1 cellular context compared by ENCODE assay signal in the genomic region with DNA sequence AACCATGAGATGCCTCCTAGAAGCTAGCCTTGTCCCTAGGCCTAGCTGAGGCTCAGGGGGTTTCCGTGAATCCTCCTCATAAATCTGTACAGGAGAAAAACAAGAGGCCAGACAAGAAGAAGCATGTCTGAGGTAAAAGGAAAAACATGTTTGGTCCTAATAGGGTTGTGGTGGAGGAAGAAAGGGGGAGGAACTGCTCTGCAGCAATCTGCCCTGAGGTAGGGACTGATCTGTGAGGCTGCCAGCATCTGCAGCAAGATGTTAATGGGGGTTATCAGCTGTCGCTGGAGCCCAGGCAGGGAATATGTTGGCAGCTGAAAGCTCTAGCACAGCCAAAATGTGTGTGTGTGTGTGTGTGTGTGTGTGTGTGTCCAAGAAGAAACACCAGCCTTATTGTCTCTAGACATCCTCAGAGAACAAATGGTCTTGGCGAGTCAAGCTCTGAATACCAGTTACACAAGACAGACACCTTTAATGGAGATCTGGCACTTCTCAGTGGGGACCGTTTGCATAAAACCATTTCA.
TF ChIP-seq lines count a peak whose summit lies in the region.

No MANE protein-coding gene starts in this region.

TF ChIP-seq in SK-N-SH, 30 proteins besides CTCF, POLR2A, EP300 and RAD21 (continued from another document):
- no peak for TF ChIP-seq MEF2A (IDR thresholded peaks at IDR 0.05; ENCODE audit: borderline replicate concordance, low read depth)
- TF ChIP-seq, protein P1, sequence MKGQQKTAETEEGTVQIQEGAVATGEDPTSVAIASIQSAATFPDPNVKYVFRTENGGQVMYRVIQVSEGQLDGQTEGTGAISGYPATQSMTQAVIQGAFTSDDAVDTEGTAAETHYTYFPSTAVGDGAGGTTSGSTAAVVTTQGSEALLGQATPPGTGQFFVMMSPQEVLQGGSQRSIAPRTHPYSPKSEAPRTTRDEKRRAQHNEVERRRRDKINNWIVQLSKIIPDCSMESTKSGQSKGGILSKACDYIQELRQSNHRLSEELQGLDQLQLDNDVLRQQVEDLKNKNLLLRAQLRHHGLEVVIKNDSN (IDR thresholded peaks at IDR 0.05; ENCODE audit: borderline replicate concordance, low read depth): no peak
- TF ChIP-seq FOSL2 (IDR thresholded peaks at IDR 0.05; ENCODE audit: borderline replicate concordance, low read depth): no peak
- TF ChIP-seq, protein P2, sequence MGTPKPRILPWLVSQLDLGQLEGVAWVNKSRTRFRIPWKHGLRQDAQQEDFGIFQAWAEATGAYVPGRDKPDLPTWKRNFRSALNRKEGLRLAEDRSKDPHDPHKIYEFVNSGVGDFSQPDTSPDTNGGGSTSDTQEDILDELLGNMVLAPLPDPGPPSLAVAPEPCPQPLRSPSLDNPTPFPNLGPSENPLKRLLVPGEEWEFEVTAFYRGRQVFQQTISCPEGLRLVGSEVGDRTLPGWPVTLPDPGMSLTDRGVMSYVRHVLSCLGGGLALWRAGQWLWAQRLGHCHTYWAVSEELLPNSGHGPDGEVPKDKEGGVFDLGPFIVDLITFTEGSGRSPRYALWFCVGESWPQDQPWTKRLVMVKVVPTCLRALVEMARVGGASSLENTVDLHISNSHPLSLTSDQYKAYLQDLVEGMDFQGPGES (IDR thresholded peaks at IDR 0.05; ENCODE audit: low read depth, low read length): no peak
- TF ChIP-seq FOXJ3 (CRISPR knock-in tag; IDR thresholded peaks at IDR 0.05): 0 out of 2 replicates have a peak, but pooled peaks have one; percentile 64
- peak; percentile 84 for TF ChIP-seq GATA2 (CRISPR knock-in tag; IDR thresholded peaks at IDR 0.05)
- TF ChIP-seq TCF12 (IDR thresholded peaks at IDR 0.05): peak; percentile 65
- peak; percentile 87 for TF ChIP-seq RCOR1 (IDR thresholded peaks at IDR 0.05; ENCODE audit: low read length)
- no peak for TF ChIP-seq YY1 (IDR thresholded peaks at IDR 0.05; ENCODE audit: low read depth)
- TF ChIP-seq SIN3A (IDR thresholded peaks at IDR 0.05; ENCODE audit: borderline replicate concordance, low read depth, low read length): no peak
- no peak for TF ChIP-seq ELF1 (IDR thresholded peaks at IDR 0.05)
- TF ChIP-seq RFX5 (IDR thresholded peaks at IDR 0.05; ENCODE audit: low read length): no peak
- no peak for TF ChIP-seq POLR2AphosphoS5 (IDR thresholded peaks at IDR 0.05; ENCODE audit: low read depth, low read length)
- TF ChIP-seq FOXM1 (IDR thresholded peaks at IDR 0.05; ENCODE audit: low read depth): no peak
